Comparison of ENCODE assay signal across 11 cellular contexts in the genomic region with DNA sequence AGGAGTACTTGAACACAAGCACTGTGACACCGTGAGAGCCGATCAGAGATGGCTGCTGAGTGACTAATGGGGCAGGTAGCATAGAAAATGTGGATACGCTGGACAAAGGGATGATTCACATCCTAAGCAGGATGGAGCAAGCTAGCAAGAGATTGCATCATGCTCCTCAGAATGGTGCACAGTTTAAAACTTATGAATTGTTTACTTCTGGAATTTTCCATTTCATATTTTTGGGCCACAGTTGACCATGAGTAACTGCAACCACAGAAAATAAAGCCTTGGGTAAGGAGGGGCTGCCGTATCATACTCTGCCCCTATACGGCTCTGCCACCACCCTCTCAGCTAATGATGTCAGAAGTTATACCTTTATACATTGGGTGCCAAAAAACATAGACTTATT. TPM values are rescaled to one million over a fixed set of nuclear protein-coding genes. Genes with fewer than 3 reads are reported as not detected.
A peak's percentile ranks its signal among the peaks of the same experiment; 100 is the strongest.
DNase-seq lines count a peak whose midpoint lies in the region; ATAC-seq and TF ChIP-seq lines count a peak whose summit lies in the region.
"Had no signal": no experiment of that assay in that cellular context is flagged by ENCODE, and none has a peak within 500 bp of the region (broad histone marks: within the 10 kb centered on the region; RNA-seq: fewer than 3 reads in every experiment).

No MANE protein-coding gene starts in this region.

- H3K4me2 ChIP-seq in PC-3 (ENCODE audit: low read length): peak overlapping the region; percentile 45

- H3K27me3 ChIP-seq in PC-3 (ENCODE audit: low read length): no peaks in the 10 kb centered on the region
- H3K27me3 ChIP-seq in tibial artery: peaks cover 0 to 3% of the 10 kb centered on the region in 2 donors

- H3K9me2 ChIP-seq in PC-3 (replicated peaks; ENCODE audit: low read length): no peaks in the 10 kb centered on the region

- H3K27ac ChIP-seq in PC-3 (ENCODE audit: low read length) (peak overlapping the region; percentile 90), tibial artery (no peak overlapping the region)

- H4K20me1 ChIP-seq in PC-3 (ENCODE audit: low read length): no peaks in the 10 kb centered on the region

- DNase-seq in H4 (ENCODE audit: low spot score) (peak; percentile 53), PC-3 (peak; percentile 97), epithelial cell of esophagus (ENCODE audit: low read depth) (peak; percentile 98), retinal pigment epithelial cell (ENCODE audit: low read depth) (peak; percentile 47), ureter (ENCODE audit: low spot score) (no peak), tibial artery (no peak), NCI-H748 (lab: John Stamatoyannopoulos, UW; ENCODE audit: unreplicated experiment) (no peak)
- DNase-seq in effector CD8-positive, alpha-beta T cell (lab: John Stamatoyannopoulos, UW): no peak
- DNase-seq: activated B cell treated with CpG ODN at 0.5 μM for 24 hours; NCI-H2029 treated with DMSO at 0.1 percent for 48 hours; stimulated activated CD4-positive, alpha-beta T cell treated with anti-CD3 and anti-CD28 coated beads, Interleukin-4, amount 100 ng/mL, for 4 hours had no signal

- intact Hi-C loops in PC-3 (cut with micrococcal nuclease) (loop anchor here (1.0 to 2.0 kb wide), 3 partner anchors 10 to 28 kb away; partner anchors contain the start of gene EIF5), tibial artery (cut with DNase I; ENCODE audit: low total_unique reads) (no loop called here)

- TF ChIP-seq CTCF in PC-3 (conservative IDR thresholded peaks at IDR 0.05; ENCODE audit: low read depth, low read length): no peak
- no peak for TF ChIP-seq CTCF in epithelial cell of esophagus (IDR thresholded peaks at IDR 0.05; ENCODE audit: insufficient read depth, low read depth, low read length, missing control alignments)
- TF ChIP-seq CTCF in retinal pigment epithelial cell (conservative IDR thresholded peaks at IDR 0.05; ENCODE audit: low read depth, low read length): no peak
- TF ChIP-seq CTCF in tibial artery (IDR thresholded peaks at IDR 0.05): no peak

- no peaks in the 10 kb centered on the region for H3K79me2 ChIP-seq in PC-3 (ENCODE audit: low read length)

- peak overlapping the region; percentile 53 for H2AFZ ChIP-seq in PC-3 (ENCODE audit: low read length)

- POLR2A ChIA-PET in PC-3 (lab: Charles Lee; ENCODE audit: unreplicated experiment): interaction anchor here (0.9 kb wide), 1 partner anchor 11 kb away, joined by 4 read pairs; no protein-coding TSS in a partner anchor

- H3K9ac ChIP-seq in PC-3 (ENCODE audit: low read length): peak overlapping the region; percentile 45

- CTCF ChIA-PET in PC-3 (lab: Charles Lee): no interaction called here

- H3F3A ChIP-seq in PC-3 (ENCODE audit: low read length, unreplicated experiment): peaks cover 7% of the 10 kb centered on the region

- peak; percentile 98 for ATAC-seq in PC-3

- no peaks in the 10 kb centered on the region for H3K36me3 ChIP-seq in PC-3 (ENCODE audit: low read depth, low read length)
- no peaks in the 10 kb centered on the region for H3K36me3 ChIP-seq in tibial artery

- H3K4me3 ChIP-seq in PC-3 (ENCODE audit: low read length) (no peak overlapping the region), epithelial cell of esophagus (ENCODE audit: low read length) (no peak overlapping the region), retinal pigment epithelial cell (ENCODE audit: low read length) (no peak overlapping the region), tibial artery (no peak overlapping the region)

- H3K4me1 ChIP-seq in PC-3 (ENCODE audit: insufficient read depth, low read length) (peaks cover 16% of the 10 kb centered on the region), tibial artery (no peaks in the 10 kb centered on the region)

- BruUV-seq in PC-3 (replicated peaks; lab: Mats Ljungman, UMichigan): no TSS peak

- H3K9me3 ChIP-seq in PC-3 (ENCODE audit: low read length) (peaks cover 7% of the 10 kb centered on the region; the same call in 1 of the 2 replicates), tibial artery (peaks cover 5 to 10% (median 5%) of the 10 kb centered on the region in 3 donors)

RNA-seq across cellular contexts. Expression of gene MARK3, which starts 23.3 kb away (rescaled TPM):
- 35.8 and 41.8 TPM in 2 replicates for total RNA-seq in H4 (2014; rRNA removed; shearing (Covaris generic))
- 69.9 and 73.4 TPM in 2 replicates for total RNA-seq in PC-3 (2014; rRNA removed)
- 140 TPM for total RNA-seq in ureter

RNA-seq across cellular contexts. Expression of gene EIF5, which starts 27.8 kb away (rescaled TPM):
- total RNA-seq in H4 (2014; rRNA removed; shearing (Covaris generic)): 87.3 and 145 TPM in 2 replicates
- total RNA-seq in PC-3 (2014; rRNA removed) (198 and 216 TPM in 2 replicates), ureter (194 TPM)

Comparison
In these comparisons a context has a peak if more than half of its experiments do, and no peak if none do; other contexts are left out.
1. DNase-seq: peak in H4 (single experiment), PC-3 (single experiment), epithelial cell of esophagus (single experiment) and retinal pigment epithelial cell (single experiment); none in ureter (single experiment), tibial artery (0 of 2), effector CD8-positive, alpha-beta T cell (single experiment) and NCI-H748 (single experiment).